ENCODE assay signal across 23 cellular contexts in genomic region chrX:153626025-153626633, GRCh38. TPM values are rescaled to one million over a fixed set of nuclear protein-coding genes. Genes with fewer than 3 reads are reported as not detected.
"Had no signal": no experiment of that assay in that cellular context is flagged by ENCODE, and none has a peak within 500 bp of the region (broad histone marks: within the 10 kb centered on the region; RNA-seq: fewer than 3 reads in every experiment).

No MANE protein-coding gene starts in this region.

- H3K4me1 ChIP-seq: Peyer's patch, SJSA1 had no signal

- DNase-seq: activated CD4-positive, alpha-beta T cell treated with anti-CD3 and anti-CD28 coated beads for 4 hours; activated CD8-positive, alpha-beta memory T cell treated with anti-CD3 and anti-CD28 coated beads, Interleukin-2, amount 50 U/mL, for 4 hours; activated CD8-positive, alpha-beta T cell treated with anti-CD3 and anti-CD28 coated beads for 36 hours; activated gamma-delta T cell; activated naive CD4-positive, alpha-beta T cell treated with anti-CD3 and anti-CD28 coated beads for 36 hours; activated T-cell treated with anti-CD3 and anti-CD28 coated beads, Interleukin-2, amount 50 U/mL, for 24 hours; brain microvascular endothelial cell; IMR-90; Kasumi-1; KBM-7; NCI-H1092; NCI-H1417; NCI-H1930; NCI-H2107; NCI-H510A treated with DMSO at 0.1 percent for 48 hours; NCI-H69; NK-92 treated with Interleukin-12 subunit alpha and Interleukin-12 subunit beta, amount 100 ng/mL, for 24 hours; Peyer's patch; SHP77 had no signal

- H3K4me3 ChIP-seq: Peyer's patch, SJSA1 had no signal

- H3K36me3 ChIP-seq: brain microvascular endothelial cell, Peyer's patch, SJSA1 had no signal

- H3K27me3 ChIP-seq: brain microvascular endothelial cell, Peyer's patch, SJSA1 had no signal

- H3K9me3 ChIP-seq: Peyer's patch, SJSA1 had no signal

- H3K27ac ChIP-seq: brain microvascular endothelial cell, Peyer's patch, RWPE1, SJSA1 had no signal

RNA-seq across cellular contexts. Expression of gene DUSP9, which starts 20.9 kb away (rescaled TPM):
- total RNA-seq: cardiac septum, Peyer's patch had no signal

RNA-seq across cellular contexts. Expression of gene PNCK, which starts 47.5 kb away (rescaled TPM):
- total RNA-seq: activated T-helper 1 cell treated with anti-CD3 and anti-CD28 coated beads, Interleukin-12 subunit alpha, Interleukin-12 subunit beta, Interleukin-2, Interleukin-4 antibody, amounts not matched to agents 30 ng/mL and 10 ng/mL and 1 ng/mL, durations not matched to agents 14 hours and 24 hours and 36 hours; SJSA1 had no signal
